ENCODE assay signal across 10 cellular contexts in the genomic region with DNA sequence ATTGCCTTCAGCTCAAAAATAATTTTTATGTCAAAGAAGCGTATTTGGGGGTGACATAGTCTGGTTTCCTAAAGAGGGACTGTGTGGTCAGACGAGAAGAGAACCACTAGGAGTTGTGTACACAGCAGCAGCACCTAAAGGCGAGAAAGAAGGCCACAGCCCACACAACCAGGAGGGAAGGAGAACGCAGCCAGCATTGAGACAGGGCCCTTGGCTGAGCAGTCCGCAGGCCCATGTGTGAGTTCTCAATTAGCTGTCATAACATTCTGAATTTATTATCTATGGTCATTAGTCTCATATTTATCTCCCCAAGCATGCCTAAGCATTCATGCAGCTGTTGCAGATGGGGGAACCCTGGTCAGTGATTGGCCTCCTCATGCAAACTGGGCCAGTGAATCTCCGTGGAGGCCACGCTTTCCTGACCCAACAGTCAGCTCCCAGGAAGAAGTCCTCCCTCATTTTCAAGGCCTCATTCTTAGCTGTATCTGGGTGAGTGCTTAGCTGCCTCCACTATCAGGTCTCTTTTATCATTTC.
DNase-seq lines count a peak whose midpoint lies in the region; ATAC-seq and TF ChIP-seq lines count a peak whose summit lies in the region.
"Had no signal": no experiment of that assay in that cellular context is flagged by ENCODE, and none has a peak within 500 bp of the region (broad histone marks: within the 10 kb centered on the region; RNA-seq: fewer than 3 reads in every experiment).

No MANE protein-coding gene starts in this region.

- no peak overlapping the region for H3K4me3 Mint-ChIP-seq in endodermal cell

- H3K4me3 ChIP-seq in endodermal cell (ENCODE audit: low read length) (peak overlapping the region; percentile 7), sigmoid colon (no peak overlapping the region)

- TF ChIP-seq POLR2A in sigmoid colon (IDR thresholded peaks at IDR 0.05), result no peak

- H3K27ac ChIP-seq in endodermal cell (ENCODE audit: low read depth, low read length), result peak overlapping the region; percentile 65
- peak overlapping the region in 3 of 4 donors; percentile 26 to 38 (median 29) for H3K27ac ChIP-seq in sigmoid colon
- H3K27ac ChIP-seq: 22Rv1 had no signal

- peaks cover 18% of the 10 kb centered on the region for H3K4me1 Mint-ChIP-seq in endodermal cell

- ATAC-seq in HG03066 (IDR thresholded peaks at IDR 0.05; ENCODE audit: low read depth, unreplicated experiment) (peak; percentile 72), sciatic nerve (no peak)

- peak; percentile 40 for TF ChIP-seq CTCF in endodermal cell (conservative IDR thresholded peaks at IDR 0.05)
- no peak for TF ChIP-seq CTCF in sigmoid colon (IDR thresholded peaks at IDR 0.05)

- no peak overlapping the region for H3K9ac ChIP-seq in endodermal cell (ENCODE audit: extremely low read depth, low read length, poor library complexity, severe bottlenecking)

- H3K9me3 ChIP-seq in endodermal cell (ENCODE audit: control insufficient read depth, low read length), result peaks cover 49% of the 10 kb centered on the region
- peaks cover 0 to 2% (median 0%) of the 10 kb centered on the region in 4 donors for H3K9me3 ChIP-seq in sigmoid colon

- H3K9me3 Mint-ChIP-seq in endodermal cell, result peaks cover 66% of the 10 kb centered on the region

- 64 to 71% methylated on average over 3 to 7 of the region's 7 CpGs for WGBS in endodermal cell (ENCODE audit: insufficient coverage in 1 of 2, insufficient read length in 1 of 2), 2 experiments
- WGBS in sigmoid colon, 2 donors, result 69 to 85% methylated on average over 7 of the region's 7 CpGs

- intact Hi-C loops in sigmoid colon (cut with DNase I), result no loop called here
- intact Hi-C loops in sciatic nerve (cut with DNase I), result no loop called here

- H3K4me1 ChIP-seq in endodermal cell (ENCODE audit: control insufficient read depth, insufficient read depth, low read length), result peaks cover 11% of the 10 kb centered on the region
- no peaks in the 10 kb centered on the region for H3K4me1 ChIP-seq in sigmoid colon

- peak overlapping the region; percentile 38 for H3K27ac Mint-ChIP-seq in endodermal cell

- peaks cover 25% of the 10 kb centered on the region for H3K36me3 Mint-ChIP-seq in endodermal cell (ENCODE audit: low read depth)

- peak; percentile 19 for DNase-seq in DMS153 (lab: John Stamatoyannopoulos, UW)
- DNase-seq in DMS153 treated with DMSO at 0.1 percent for 48 hours (lab: John Stamatoyannopoulos, UW; ENCODE audit: unreplicated experiment), result no peak
- peak; percentile 71 for DNase-seq in endodermal cell
- peak; percentile 77 for DNase-seq in sigmoid colon
- no peak for DNase-seq in OCI-M2 (lab: John Stamatoyannopoulos, UW; ENCODE audit: unreplicated experiment)
- no peak for DNase-seq in NCI-H187 treated with DMSO at 0.1 percent for 48 hours (lab: John Stamatoyannopoulos, UW)
- no peak for DNase-seq in sciatic nerve (ENCODE audit: low spot score)
- DNase-seq: NCI-H1694 had no signal

- no peaks in the 10 kb centered on the region for H3K36me3 ChIP-seq in endodermal cell (ENCODE audit: control insufficient read depth, insufficient read depth, low read length)
- H3K36me3 ChIP-seq in sigmoid colon, result no peaks in the 10 kb centered on the region

- H3K27me3 Mint-ChIP-seq in endodermal cell (ENCODE audit: insufficient read depth), result peaks cover 78% of the 10 kb centered on the region

- H3K27me3 ChIP-seq in endodermal cell (ENCODE audit: control insufficient read depth, insufficient read depth, low read length, poor library complexity, severe bottlenecking), result no peaks in the 10 kb centered on the region
- H3K27me3 ChIP-seq in sigmoid colon, result no peaks in the 10 kb centered on the region

- no peak for TF ChIP-seq EP300 in sigmoid colon (IDR thresholded peaks at IDR 0.05)

Comparison
In these comparisons a context has a peak if more than half of its experiments do, and no peak if none do; other contexts are left out.
1. DNase-seq: peak in DMS153 (single experiment), endodermal cell (single experiment) and sigmoid colon (single experiment); none in DMS153 treated with DMSO at 0.1 percent for 48 hours (single experiment), OCI-M2 (single experiment), NCI-H187 treated with DMSO at 0.1 percent for 48 hours (single experiment) and sciatic nerve (single experiment).